ENCODE assay signal across 11 cellular contexts in the genomic region with DNA sequence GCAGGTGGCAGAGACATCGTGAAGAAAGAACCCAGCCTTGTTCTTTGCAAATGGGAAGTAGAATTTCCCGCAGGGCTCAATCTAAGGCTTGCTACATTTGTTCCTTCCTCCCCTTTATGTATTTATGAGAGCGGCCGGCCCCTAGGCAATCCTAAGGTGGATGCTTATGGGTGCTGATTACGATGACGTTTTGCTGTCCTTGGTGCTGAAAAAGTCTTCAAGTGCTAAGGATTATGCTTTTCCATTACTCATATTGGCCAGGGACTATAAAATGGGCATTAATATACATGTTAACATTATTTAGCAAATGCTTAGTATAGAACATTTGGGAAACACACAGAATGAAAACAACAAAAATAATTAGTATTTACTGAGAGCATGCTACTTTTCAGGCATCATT.
DNase-seq lines count a peak whose midpoint lies in the region; ATAC-seq, FAIRE-seq and TF ChIP-seq lines count a peak whose summit lies in the region.
"Had no signal": no experiment of that assay in that cellular context is flagged by ENCODE, and none has a peak within 500 bp of the region (broad histone marks: within the 10 kb centered on the region; RNA-seq: fewer than 3 reads in every experiment).

No MANE protein-coding gene starts in this region.

- no peak overlapping the region for H3K9ac ChIP-seq in MM.1S (ENCODE audit: low read length)
- H3K9ac ChIP-seq in astrocyte (ENCODE audit: low read length), result no peak overlapping the region

- H3K36me3 ChIP-seq in MM.1S (replicated peaks; ENCODE audit: insufficient read depth, low read length) (no peaks in the 10 kb centered on the region), astrocyte (ENCODE audit: insufficient read depth, low read length) (no peaks in the 10 kb centered on the region)

- H3K4me3 Mint-ChIP-seq in astrocyte (ENCODE audit: unreplicated experiment), result no peak overlapping the region
- H3K4me3 Mint-ChIP-seq: IgD-negative memory B cell had no signal

- H3K4me3 ChIP-seq in MM.1S (ENCODE audit: low read length) (no peak overlapping the region), astrocyte (ENCODE audit: insufficient read depth, low read depth, low read length) (no peak overlapping the region)

- H3K4me2 ChIP-seq in MM.1S (ENCODE audit: low read depth, low read length) (no peak overlapping the region), astrocyte (ENCODE audit: low read length) (no peak overlapping the region)

- H3K27ac ChIP-seq in MM.1S (ENCODE audit: low read length) (no peak overlapping the region), astrocyte (ENCODE audit: low read depth, low read length) (no peak overlapping the region)

- H3K4me1 ChIP-seq in MM.1S (ENCODE audit: low read length) (no peaks in the 10 kb centered on the region), astrocyte (ENCODE audit: insufficient read depth, low read length) (no peaks in the 10 kb centered on the region)

- H3K9me3 ChIP-seq in MM.1S (replicated peaks; ENCODE audit: insufficient read depth, low read length), result no peaks in the 10 kb centered on the region
- H3K9me3 ChIP-seq in astrocyte (ENCODE audit: insufficient read depth, low read depth, low read length), result no peaks in the 10 kb centered on the region

- no peak overlapping the region for H3K27ac Mint-ChIP-seq in astrocyte (ENCODE audit: unreplicated experiment)
- H3K27ac Mint-ChIP-seq: IgD-negative memory B cell had no signal

- H4K20me1 ChIP-seq in MM.1S (ENCODE audit: insufficient read depth, low read length) (no peaks in the 10 kb centered on the region), astrocyte (ENCODE audit: insufficient read depth, low read length) (no peaks in the 10 kb centered on the region)

- DNase-seq in GM03348 (ENCODE audit: low spot score) (peak; percentile 28), MM.1S (peak; percentile 18), astrocyte (ENCODE audit: low read depth) (peak; percentile 57), left kidney (ENCODE audit: low read depth, low spot score) (peak; percentile 91), epidermal melanocyte (ENCODE audit: insufficient read length, low spot score) (no peak), NCI-H345 (lab: John Stamatoyannopoulos, UW) (no peak)
- DNase-seq: aorta, NCI-H69 had no signal

- H3K79me2 ChIP-seq in MM.1S (ENCODE audit: low read length), result no peaks in the 10 kb centered on the region
- no peaks in the 10 kb centered on the region for H3K79me2 ChIP-seq in astrocyte (ENCODE audit: insufficient read depth, low read length)

- H3K36me3 Mint-ChIP-seq in astrocyte (ENCODE audit: low read depth, unreplicated experiment), result no peaks in the 10 kb centered on the region
- H3K36me3 Mint-ChIP-seq: IgD-negative memory B cell had no signal

- H3K27me3 ChIP-seq in MM.1S (replicated peaks; ENCODE audit: insufficient read depth, low read length) (no peaks in the 10 kb centered on the region), astrocyte (ENCODE audit: insufficient read depth, low read length) (no peaks in the 10 kb centered on the region)

- no peaks in the 10 kb centered on the region for H3F3A ChIP-seq in MM.1S (ENCODE audit: insufficient read depth, low read length)

- TF ChIP-seq CTCF in MM.1S (IDR thresholded peaks at IDR 0.05; ENCODE audit: low read length) (no peak), astrocyte (IDR thresholded peaks at IDR 0.05; ENCODE audit: insufficient read depth, low read depth, low read length) (no peak)

- no peaks in the 10 kb centered on the region for H3K4me1 Mint-ChIP-seq in astrocyte (ENCODE audit: low read depth, unreplicated experiment)
- H3K4me1 Mint-ChIP-seq: IgD-negative memory B cell had no signal

- H2AFZ ChIP-seq in MM.1S (ENCODE audit: low read length) (no peak overlapping the region), astrocyte (ENCODE audit: low read depth, low read length) (no peak overlapping the region)

- no peaks in the 10 kb centered on the region for H3K9me2 ChIP-seq in MM.1S (replicated peaks; ENCODE audit: insufficient read depth, low read length)

- no peaks in the 10 kb centered on the region for H3K9me3 Mint-ChIP-seq in astrocyte (ENCODE audit: unreplicated experiment)

- peaks cover 16% of the 10 kb centered on the region for H3K27me3 Mint-ChIP-seq in astrocyte (ENCODE audit: low read depth, unreplicated experiment)

- ATAC-seq in HG02840 (IDR thresholded peaks at IDR 0.05; ENCODE audit: low FRiP score, unreplicated experiment), result no peak
- ATAC-seq in HG03342 (IDR thresholded peaks at IDR 0.05; ENCODE audit: unreplicated experiment), result no peak

- no peak for FAIRE-seq in astrocyte (lab: Jason Lieb, UNC)

Comparison
In these comparisons a context has a peak if more than half of its experiments do, and no peak if none do; other contexts are left out.
1. DNase-seq: peak in GM03348 (single experiment), MM.1S (single experiment), astrocyte (single experiment) and left kidney (single experiment); none in epidermal melanocyte (single experiment) and NCI-H345 (single experiment).